In genomic region chr17:79167486-79167885, GRCh38 we compare ENCODE assay signal across 3 cellular contexts.
"Had no signal": no experiment of that assay in that cellular context is flagged by ENCODE, and none has a peak within 500 bp of the region (broad histone marks: within the 10 kb centered on the region; RNA-seq: fewer than 3 reads in every experiment).

No MANE protein-coding gene starts in this region.

- ATAC-seq: GM12878 had no signal

- H3K4me3 ChIP-seq: GM12878 had no signal

- DNase-seq: GDM1, GF-D8 had no signal
